ENCODE assay signal across 21 cellular contexts in genomic region chr9:93390953-93391515, GRCh38.
DNase-seq lines count a peak whose midpoint lies in the region; ATAC-seq and TF ChIP-seq lines count a peak whose summit lies in the region.
"Had no signal": no experiment of that assay in that cellular context is flagged by ENCODE, and none has a peak within 500 bp of the region (broad histone marks: within the 10 kb centered on the region; RNA-seq: fewer than 3 reads in every experiment).

No MANE protein-coding gene starts in this region.

- H3K4me3 ChIP-seq in Peyer's patch, result no peak overlapping the region
- H3K4me3 ChIP-seq in mucosa of descending colon, result no peak overlapping the region
- no peak overlapping the region for H3K4me3 ChIP-seq in ovary

- ATAC-seq in mucosa of descending colon, result peak; percentile 72
- ATAC-seq: HCT116, T-helper 17 cell had no signal

- H3K4me1 ChIP-seq in Peyer's patch, result peaks cover 0 to 10% (median 0%) of the 10 kb centered on the region in 4 donors
- peaks cover 12% of the 10 kb centered on the region for H3K4me1 ChIP-seq in mucosa of descending colon (ENCODE audit: low read depth)
- no peaks in the 10 kb centered on the region for H3K4me1 ChIP-seq in ovary (ENCODE audit: insufficient read depth)

- TF ChIP-seq POLR2A in Peyer's patch (IDR thresholded peaks at IDR 0.05) (no peak), ovary (IDR thresholded peaks at IDR 0.05) (no peak)

- H3K27me3 ChIP-seq in Peyer's patch (no peaks in the 10 kb centered on the region), ovary (no peaks in the 10 kb centered on the region)

- no peak for TF ChIP-seq CTCF in Peyer's patch (IDR thresholded peaks at IDR 0.05)
- TF ChIP-seq CTCF in mucosa of descending colon (IDR thresholded peaks at IDR 0.05), result no peak
- no peak for TF ChIP-seq CTCF in endothelial cell (IDR thresholded peaks at IDR 0.05; ENCODE audit: unreplicated experiment)
- TF ChIP-seq CTCF in ovary (IDR thresholded peaks at IDR 0.05), result no peak

- H3K36me3 Mint-ChIP-seq in endothelial cell (ENCODE audit: low read depth, unreplicated experiment), result no peaks in the 10 kb centered on the region

- TF ChIP-seq EP300 in ovary (IDR thresholded peaks at IDR 0.05), result no peak

- DNase-seq in NCI-H1436 (lab: John Stamatoyannopoulos, UW) (peak; percentile 51), NCI-H2107 treated with DMSO at 0.1 percent for 48 hours (lab: John Stamatoyannopoulos, UW; ENCODE audit: unreplicated experiment) (peak; percentile 64), Peyer's patch (no peak), mucosa of descending colon (peak in 2 of 3 donors; percentile 47 to 61), NCI-H226 (no peak), endothelial cell (ENCODE audit: low spot score) (no peak), ovary (no peak), iPS-NIHi7 (ENCODE audit: extremely low spot score) (no peak)
- DNase-seq: CD4-positive, CD25-positive, alpha-beta regulatory T cell; DMS79; NCI-H1048; NCI-H1694 treated with DMSO at 0.1 percent for 48 hours; NCI-H2227 treated with DMSO at 0.1 percent for 48 hours; NCI-H526 treated with DMSO at 0.1 percent for 48 hours; NK-92 treated with Interleukin-12 subunit alpha and Interleukin-12 subunit beta, amount 100 ng/mL, for 24 hours; RPMI8226; SIG-M5; T-helper 17 cell had no signal

- H3K9me3 ChIP-seq in Peyer's patch, result no peaks in the 10 kb centered on the region
- no peaks in the 10 kb centered on the region for H3K9me3 ChIP-seq in mucosa of descending colon
- H3K9me3 ChIP-seq in ovary, result no peaks in the 10 kb centered on the region

- WGBS in ovary, 3 donors, result 70 to 75% (median 71%) methylated on average over 9 of the region's 9 CpGs

- peak overlapping the region in 3 of 4 donors; percentile 42 to 80 (median 72) for H3K27ac ChIP-seq in Peyer's patch
- H3K27ac ChIP-seq in ovary, result no peak overlapping the region
- H3K27ac ChIP-seq: KMS-11 had no signal

- intact Hi-C loops in mucosa of descending colon (cut with DNase I, micrococcal nuclease) (no loop called here), ovary (cut with DNase I) (no loop called here)

- H3K27ac Mint-ChIP-seq in endothelial cell (ENCODE audit: unreplicated experiment), result no peak overlapping the region
- H3K27ac Mint-ChIP-seq: B cell; CD4-positive, CD25-positive, alpha-beta regulatory T cell; T-helper 17 cell had no signal

- H3K4me3 Mint-ChIP-seq in endothelial cell (ENCODE audit: unreplicated experiment), result no peak overlapping the region
- H3K4me3 Mint-ChIP-seq: B cell; CD4-positive, CD25-positive, alpha-beta regulatory T cell; T-helper 17 cell had no signal

- no peaks in the 10 kb centered on the region for H3K4me1 Mint-ChIP-seq in endothelial cell (ENCODE audit: unreplicated experiment)
- H3K4me1 Mint-ChIP-seq: B cell; CD4-positive, CD25-positive, alpha-beta regulatory T cell; T-helper 17 cell had no signal

- H3K27me3 Mint-ChIP-seq in endothelial cell (ENCODE audit: unreplicated experiment), result peaks cover 1% of the 10 kb centered on the region
- H3K27me3 Mint-ChIP-seq: B cell had no signal

- H3K36me3 ChIP-seq in Peyer's patch (no peaks in the 10 kb centered on the region), mucosa of descending colon (ENCODE audit: low read depth) (no peaks in the 10 kb centered on the region), ovary (no peaks in the 10 kb centered on the region)

- H3K9me3 Mint-ChIP-seq in endothelial cell (ENCODE audit: unreplicated experiment), result no peaks in the 10 kb centered on the region

Comparison
In these comparisons a context has a peak if more than half of its experiments do, and no peak if none do; other contexts are left out.
1. DNase-seq: peak in NCI-H1436 (single experiment), NCI-H2107 treated with DMSO at 0.1 percent for 48 hours (single experiment) and mucosa of descending colon (2 of 3); none in Peyer's patch (0 of 3), NCI-H226 (single experiment), endothelial cell (single experiment), ovary (0 of 5) and iPS-NIHi7 (single experiment).
2. H3K27ac ChIP-seq: peak in Peyer's patch (3 of 4); none in ovary (0 of 2).